ENCODE assay signal across 8 cellular contexts in the genomic region with DNA sequence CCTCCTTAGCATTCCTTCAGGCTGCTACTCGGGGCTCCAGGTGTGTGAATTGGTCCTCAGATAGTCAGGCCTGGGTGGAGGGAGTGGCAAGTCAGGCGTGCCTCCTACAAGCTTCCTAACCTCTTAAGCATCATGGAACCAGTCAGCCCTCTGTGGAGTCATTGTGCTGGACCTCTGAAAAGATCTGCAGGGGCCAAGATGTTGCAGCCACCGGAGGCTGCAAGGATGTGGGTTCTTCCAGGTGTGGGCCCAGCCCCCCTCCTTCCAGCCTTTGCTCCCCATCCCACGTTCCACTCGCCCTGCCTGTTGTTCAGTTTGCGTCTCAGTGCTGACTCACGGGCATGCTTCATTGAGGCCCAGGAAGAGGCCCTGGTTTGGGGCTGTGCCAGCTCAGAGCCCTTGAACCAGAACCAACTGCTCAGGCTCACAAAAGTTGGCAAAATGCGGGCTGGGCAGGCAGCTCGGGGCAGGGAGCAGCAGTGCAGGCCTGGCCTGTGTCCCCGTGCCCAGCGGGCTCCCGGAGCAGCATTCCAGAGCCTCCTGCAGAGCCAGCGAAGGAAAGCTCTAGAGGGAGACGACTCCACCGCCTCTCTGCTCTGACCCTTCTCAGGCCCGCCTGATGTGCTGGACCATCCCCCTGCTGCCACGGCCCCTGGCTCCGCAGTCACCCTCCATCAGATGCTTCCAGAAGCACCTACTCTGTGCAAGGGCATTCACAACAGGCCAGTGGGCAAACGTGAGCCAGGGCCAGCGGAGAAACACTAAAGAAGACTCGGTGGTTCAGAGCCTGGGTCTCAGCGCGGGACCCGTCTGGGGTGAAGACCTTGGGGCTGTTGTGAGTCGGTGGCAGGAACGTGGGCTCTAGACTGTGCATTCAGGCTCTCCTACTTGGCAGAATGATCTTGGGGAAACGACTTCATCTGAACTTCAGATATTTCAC. TPM values are rescaled to one million over a fixed set of nuclear protein-coding genes. Genes with fewer than 3 reads are reported as not detected.
DNase-seq lines count a peak whose midpoint lies in the region; ATAC-seq and TF ChIP-seq lines count a peak whose summit lies in the region.

No MANE protein-coding gene starts in this region.

- H3K4me3 ChIP-seq in tibial nerve, result no peak overlapping the region

- ATAC-seq in HG03097 (IDR thresholded peaks at IDR 0.05; ENCODE audit: low FRiP score, unreplicated experiment), result peak; percentile 37
- ATAC-seq in foreskin keratinocyte, result peak; percentile 84

- H3K27me3 Mint-ChIP-seq in immature natural killer cell (ENCODE audit: low read depth in 3 of 3), result peaks cover 5 to 7% (median 5%) of the 10 kb centered on the region in 3 donors

- intact Hi-C loops in posterior vena cava (cut with DNase I), result loop anchor here in 1 of 2 donors (10.0 kb wide), 1 partner anchor 64 kb away; no protein-coding TSS in a partner anchor

- H3K4me1 ChIP-seq in foreskin keratinocyte (peaks cover 25% of the 10 kb centered on the region), tibial nerve (peaks cover 0 to 78% (median 36%) of the 10 kb centered on the region in 4 donors)

- H3K27me3 ChIP-seq in foreskin keratinocyte (no peaks in the 10 kb centered on the region), tibial nerve (no peaks in the 10 kb centered on the region)

- H3K4me3 Mint-ChIP-seq in immature natural killer cell, result no peak overlapping the region

- TF ChIP-seq CTCF in foreskin keratinocyte (conservative IDR thresholded peaks at IDR 0.05) (peak; percentile 4), tibial nerve (IDR thresholded peaks at IDR 0.05) (peak in 1 of 5 experiments; percentile 11)

- H3K9me3 Mint-ChIP-seq in immature natural killer cell, result no peaks in the 10 kb centered on the region

- peak overlapping the region; percentile 10 for H3K27ac ChIP-seq in foreskin keratinocyte
- H3K27ac ChIP-seq in tibial nerve, result peak overlapping the region; percentile 55 to 91 (median 82)

- peaks cover 0 to 15% (median 0%) of the 10 kb centered on the region in 3 donors for H3K36me3 ChIP-seq in tibial nerve

- peak overlapping the region in 1 of 6 donors; percentile 25 for H3K27ac Mint-ChIP-seq in immature natural killer cell

- H3K36me3 Mint-ChIP-seq in immature natural killer cell, result peaks cover 0 to 4% (median 3%) of the 10 kb centered on the region in 3 donors

- peaks cover 9 to 20% of the 10 kb centered on the region in 2 donors for H3K4me1 Mint-ChIP-seq in immature natural killer cell

- peak in 1 of 2 donors; percentile 63 for TF ChIP-seq EP300 in tibial nerve (IDR thresholded peaks at IDR 0.05)

- no peaks in the 10 kb centered on the region for H3K9me3 ChIP-seq in tibial nerve

- DNase-seq in CD1c-positive myeloid dendritic cell (ENCODE audit: extremely low spot score) (peak; percentile 60), foreskin keratinocyte (peak; percentile 98 to 99), posterior vena cava (ENCODE audit: low spot score) (peak; percentile 94), tibial nerve (ENCODE audit: low spot score in 2 of 2) (peak; percentile 48 to 61), immature natural killer cell (no peak)
- DNase-seq in activated gamma-delta T cell treated with anti-CD3 and anti-CD28 coated beads, Interleukin-2, amount 50 U/mL, for 16 hours (ENCODE audit: low read depth), result peak; percentile 58

- TF ChIP-seq POLR2A in Raji (IDR thresholded peaks at IDR 0.05; ENCODE audit: insufficient read depth, low read depth, low read length), result 0 out of 2 replicates have a peak, but pooled peaks have one; percentile 34
- TF ChIP-seq POLR2A in tibial nerve (IDR thresholded peaks at IDR 0.05), result no peak

- 52 to 56% methylated on average over 24 to 26 of the region's 27 CpGs for WGBS in tibial nerve, 2 donors

RNA-seq across cellular contexts. Expression of a gene that starts 7.5 kb away (rescaled TPM):
- total RNA-seq in foreskin keratinocyte, result 0.48 and 0.49 TPM in 2 replicates
- 0.45 and 0.50 TPM in 2 replicates for polyA plus RNA-seq in foreskin keratinocyte
- total RNA-seq in posterior vena cava, result 1 to 10 TPM in 1 of 2 donors, under 1 TPM in 1; 0.52 to 2.3 TPM
- 10 to 100 TPM; 20.1 to 48.7 (median 27.7) TPM for total RNA-seq in tibial nerve
- under 1 TPM in 2 of 3 donors, not detected in 1; 0.10 to 0.16 TPM for polyA plus RNA-seq in immature natural killer cell

RNA-seq across cellular contexts. Expression of a gene that starts 39.3 kb away (rescaled TPM):
- total RNA-seq in foreskin keratinocyte, result 12.9 and 15.5 TPM in 2 replicates
- polyA plus RNA-seq in foreskin keratinocyte, result 2.7 and 4.3 TPM in 2 replicates
- 10 to 100 TPM in 1 of 2 donors, 1 to 10 TPM in 1; 9.1 to 10.2 TPM for total RNA-seq in posterior vena cava
- total RNA-seq in tibial nerve, result 10 to 100 TPM in 2 of 4 donors, 1 to 10 TPM in 2; 6.3 to 12.6 (median 9.5) TPM
- 10 to 100 TPM in 2 of 3 donors, 1 to 10 TPM in 1; 5.6 to 23.0 (median 15.5) TPM for polyA plus RNA-seq in immature natural killer cell

Comparison
In these comparisons a context has a peak if more than half of its experiments do, and no peak if none do; other contexts are left out.
1. DNase-seq: peak in CD1c-positive myeloid dendritic cell (single experiment), activated gamma-delta T cell treated with anti-CD3 and anti-CD28 coated beads, Interleukin-2, amount 50 U/mL, for 16 hours (single experiment), foreskin keratinocyte (2 of 2), posterior vena cava (single experiment) and tibial nerve (2 of 2); none in immature natural killer cell (0 of 3).
2. RNA of a gene that starts 7.5 kb away (total RNA-seq): 20.1 to 48.7 TPM in tibial nerve; 0.52 to 2.3 TPM in posterior vena cava and 0.48 to 0.49 TPM in foreskin keratinocyte; every median in the first group is over 4 times any median in the second.